Comparison of ENCODE assay signal across 1 cellular context in genomic region chr19:49125025-49125731, GRCh38.
TF ChIP-seq lines count a peak whose summit lies in the region.

No MANE protein-coding gene starts in this region.

TF ChIP-seq in K562, 482 proteins besides CTCF, POLR2A, EP300 and RAD21:
- TF ChIP-seq TRIM24 (IDR thresholded peaks at IDR 0.05) (no peak), SFPQ (IDR thresholded peaks at IDR 0.05; ENCODE audit: low read depth, low read length) (no peak), FOXM1 (IDR thresholded peaks at IDR 0.05; ENCODE audit: low read depth) (no peak), FOXM1 (CRISPR knock-in tag; IDR thresholded peaks at IDR 0.05; ENCODE audit: low read depth) (no peak), PRMT5 (CRISPR knock-in tag; IDR thresholded peaks at IDR 0.05) (no peak), NCOA4 (IDR thresholded peaks at IDR 0.05; ENCODE audit: partially characterized antibody) (no peak), EZH2 (IDR thresholded peaks at IDR 0.05; ENCODE audit: borderline replicate concordance, low read depth, low read length) (no peak), RB1 (IDR thresholded peaks at IDR 0.05; ENCODE audit: low read depth) (no peak), TBP (optimal IDR thresholded peaks at IDR 0.05; ENCODE audit: low read depth, low read length) (no peak), TBL1XR1 (IDR thresholded peaks at IDR 0.05; ENCODE audit: low read length in 2 of 2) (no peak), ZNF124 (CRISPR knock-in tag; IDR thresholded peaks at IDR 0.05) (no peak), ZBTB9 (CRISPR knock-in tag; IDR thresholded peaks at IDR 0.05) (no peak), BDP1 (IDR thresholded peaks at IDR 0.05; ENCODE audit: insufficient read depth, insufficient read length) (no peak)
